ENCODE assay signal across 9 cellular contexts in genomic region chr3:52218953-52219650, GRCh38. TPM values are rescaled to one million over a fixed set of nuclear protein-coding genes. Genes with fewer than 3 reads are reported as not detected.
DNase-seq lines count a peak whose midpoint lies in the region; ATAC-seq and TF ChIP-seq lines count a peak whose summit lies in the region.
"Had no signal": no experiment of that assay in that cellular context is flagged by ENCODE, and none has a peak within 500 bp of the region (broad histone marks: within the 10 kb centered on the region; RNA-seq: fewer than 3 reads in every experiment).

No MANE protein-coding gene starts in this region.

- H3K36me3 Mint-ChIP-seq in T-helper 17 cell (ENCODE audit: low read depth) (peaks cover 7% of the 10 kb centered on the region), WTC11 (peaks cover 17% of the 10 kb centered on the region)

- no peak for TF ChIP-seq CTCF in gastroesophageal sphincter (IDR thresholded peaks at IDR 0.05)
- TF ChIP-seq CTCF in WTC11 (IDR thresholded peaks at IDR 0.05), result no peak

- H3K27me3 Mint-ChIP-seq in T-helper 17 cell (no peaks in the 10 kb centered on the region), WTC11 (ENCODE audit: low read depth) (no peaks in the 10 kb centered on the region)

- H3K4me3 Mint-ChIP-seq in T-helper 17 cell, result peak overlapping the region; percentile 55
- H3K4me3 Mint-ChIP-seq in WTC11, result no peak overlapping the region

- H3K4me1 ChIP-seq in gastroesophageal sphincter (peaks cover 0 to 58% (median 16%) of the 10 kb centered on the region in 3 donors), skeletal muscle tissue (ENCODE audit: control insufficient read depth in 3 of 3, insufficient read depth in 3 of 3, low read length in 3 of 3) (peaks cover 42 to 44% (median 43%) of the 10 kb centered on the region in 3 donors)

- TF ChIP-seq POLR2A in gastroesophageal sphincter (IDR thresholded peaks at IDR 0.05), result no peak

- no peak overlapping the region for H3K9ac ChIP-seq in skeletal muscle tissue (ENCODE audit: low read depth in 1 of 3, low read length in 3 of 3)

- H3K9me3 ChIP-seq in T-helper 17 cell (ENCODE audit: control insufficient read depth, low read length, poor library complexity, severe bottlenecking), result no peaks in the 10 kb centered on the region
- no peaks in the 10 kb centered on the region for H3K9me3 ChIP-seq in gastroesophageal sphincter
- H3K9me3 ChIP-seq in skeletal muscle tissue (ENCODE audit: control insufficient read depth in 3 of 3, low read length in 3 of 3), result no peaks in the 10 kb centered on the region

- WGBS in gastroesophageal sphincter (ENCODE audit: low coverage in 1 of 2), 2 donors, result 29% methylated on average over 2 of the region's 6 CpGs; no CpG with 5 or more reads in 1 of the 2 donors

- H3K4me3 ChIP-seq in gastroesophageal sphincter, result no peak overlapping the region
- H3K4me3 ChIP-seq in skeletal muscle tissue (ENCODE audit: low read length in 3 of 3), result peak overlapping the region in 1 of 3 donors; percentile 13

- H3K36me3 ChIP-seq in gastroesophageal sphincter, result peaks cover 0 to 17% of the 10 kb centered on the region in 2 donors
- peaks cover 15 to 24% (median 17%) of the 10 kb centered on the region in 3 donors for H3K36me3 ChIP-seq in skeletal muscle tissue (ENCODE audit: control insufficient read depth in 3 of 3, insufficient read depth in 3 of 3, low read length in 3 of 3)

- TF ChIP-seq EP300 in gastroesophageal sphincter (IDR thresholded peaks at IDR 0.05), result no peak

- H3K9me3 Mint-ChIP-seq in WTC11, result no peaks in the 10 kb centered on the region

- POLR2A ChIA-PET in WTC11 (lab: Charles Lee), result interaction anchor here (0.6 to 0.8 kb wide), 3 partner anchors 33 to 662 kb away, joined by 3 to 7 read pairs (median 5); no protein-coding TSS in a partner anchor

- H3K27ac Mint-ChIP-seq in T-helper 17 cell, result peak overlapping the region; percentile 95
- H3K27ac Mint-ChIP-seq in WTC11, result no peak overlapping the region

- H3K4me1 Mint-ChIP-seq in T-helper 17 cell (peaks cover 71% of the 10 kb centered on the region), WTC11 (peaks cover 6% of the 10 kb centered on the region; the same call in 1 of the 2 replicates)

- H3K27ac ChIP-seq in gastroesophageal sphincter, result peak overlapping the region in 3 of 4 donors; percentile 55 to 79 (median 63)
- peak overlapping the region; percentile 21 for H3K27ac ChIP-seq in skeletal muscle tissue (ENCODE audit: low read depth, low read length)

- no peak for ATAC-seq in T-helper 17 cell
- no peak for ATAC-seq in gastroesophageal sphincter
- ATAC-seq in HG03135 (IDR thresholded peaks at IDR 0.05; ENCODE audit: unreplicated experiment), result no peak
- no peak for ATAC-seq in WTC11

- DNase-seq in HT1080 (ENCODE audit: low read depth) (peak; percentile 51), T-helper 17 cell (no peak), NCI-H748 treated with DMSO at 0.1 percent for 48 hours (lab: John Stamatoyannopoulos, UW) (no peak), WTC11 (ENCODE audit: low spot score) (no peak)
- DNase-seq: NCI-H524 treated with DMSO at 0.1 percent for 48 hours had no signal

- no peaks in the 10 kb centered on the region for H3K27me3 ChIP-seq in gastroesophageal sphincter
- H3K27me3 ChIP-seq in skeletal muscle tissue (ENCODE audit: control insufficient read depth in 3 of 3, insufficient read depth in 3 of 3, low read length in 3 of 3), result no peaks in the 10 kb centered on the region

- CTCF ChIA-PET in WTC11 (lab: Charles Lee), result interaction anchor here (0.6 to 11.5 kb wide), 15 partner anchors 16 to 1294 kb away, joined by 3 to 222 read pairs (median 9); partner anchors contain the start of gene TWF2

TF ChIP-seq in WTC11, 78 proteins besides CTCF, POLR2A, EP300 and RAD21 (continues in another document):
- TF ChIP-seq NFATC4 (CRISPR knock-in tag; IDR thresholded peaks at IDR 0.05) (no peak), SMAD4 (CRISPR knock-in tag; IDR thresholded peaks at IDR 0.05) (no peak), CBFB (CRISPR knock-in tag; IDR thresholded peaks at IDR 0.05; ENCODE audit: low read depth) (no peak), SOX15 (CRISPR knock-in tag; IDR thresholded peaks at IDR 0.05) (no peak), ATF1 (CRISPR knock-in tag; IDR thresholded peaks at IDR 0.05) (no peak), EMX1 (CRISPR knock-in tag; IDR thresholded peaks at IDR 0.05) (no peak), ARID4B (CRISPR knock-in tag; IDR thresholded peaks at IDR 0.05; ENCODE audit: borderline replicate concordance) (no peak), MAX (CRISPR knock-in tag; IDR thresholded peaks at IDR 0.05) (no peak)

RNA-seq across cellular contexts. Expression of gene TLR9, which starts 6.3 kb away (rescaled TPM):
- total RNA-seq in HT1080 (2014; rRNA removed; shearing (Covaris generic)), result not detected in 2 replicates
- not detected in 2 replicates for polyA plus RNA-seq in HT1080 (2015; cell fraction: cytosol; rRNA removed)
- polyA plus RNA-seq in HT1080 (2015; cell fraction: nucleus; rRNA removed), result not detected in 2 replicates
- under 1 TPM in 1 of 2 donors, not detected in 1; 0.42 TPM for total RNA-seq in T-helper 17 cell
- total RNA-seq in gastroesophageal sphincter, result not detected
- total RNA-seq in skeletal muscle tissue, result not detected
- total RNA-seq in WTC11 (2021), result not detected in 3 replicates
- total RNA-seq: glomerular endothelial cell had no signal

RNA-seq across cellular contexts. Expression of gene TWF2, which starts 19.9 kb away (rescaled TPM):
- total RNA-seq in HT1080 (2014; rRNA removed; shearing (Covaris generic)), result 180 and 202 TPM in 2 replicates
- polyA plus RNA-seq in HT1080 (2015; cell fraction: cytosol; rRNA removed), result 188 and 212 TPM in 2 replicates
- polyA plus RNA-seq in HT1080 (2015; cell fraction: nucleus; rRNA removed), result 166 and 185 TPM in 2 replicates
- total RNA-seq in T-helper 17 cell (10 to 100 TPM; 44.8 to 48.2 TPM), gastroesophageal sphincter (10 to 100 TPM; 46.8 to 79.5 (median 69.2) TPM), skeletal muscle tissue (18.8 TPM), WTC11 (2021) (60.8 to 71.1 TPM (median 66.3 TPM) in 3 replicates)

RNA-seq across cellular contexts. Expression of gene ALAS1, which starts 21.1 kb away (rescaled TPM):
- total RNA-seq in HT1080 (2014; rRNA removed; shearing (Covaris generic)), result 57.6 and 71.5 TPM in 2 replicates
- polyA plus RNA-seq in HT1080 (2015; cell fraction: cytosol; rRNA removed), result 41.4 and 41.5 TPM in 2 replicates
- 60.8 and 66.9 TPM in 2 replicates for polyA plus RNA-seq in HT1080 (2015; cell fraction: nucleus; rRNA removed)
- total RNA-seq in T-helper 17 cell (10 to 100 TPM; 14.4 to 15.6 TPM), gastroesophageal sphincter (10 to 100 TPM; 30.0 to 50.8 (median 35.8) TPM), skeletal muscle tissue (31.3 TPM), WTC11 (2021) (39.1 to 43.0 TPM (median 39.4 TPM) in 3 replicates)

RNA-seq across cellular contexts. Expression of gene PPM1M, which starts 26.5 kb away (rescaled TPM):
- total RNA-seq in HT1080 (2014; rRNA removed; shearing (Covaris generic)), result 1.5 and 1.8 TPM in 2 replicates
- polyA plus RNA-seq in HT1080 (2015; cell fraction: cytosol; rRNA removed), result 6.9 and 7.5 TPM in 2 replicates
- polyA plus RNA-seq in HT1080 (2015; cell fraction: nucleus; rRNA removed), result 17.7 and 23.2 TPM in 2 replicates
- 10 to 100 TPM; 43.9 to 58.0 TPM for total RNA-seq in T-helper 17 cell
- total RNA-seq in gastroesophageal sphincter, result 10 to 100 TPM; 20.3 to 36.6 (median 29.9) TPM
- total RNA-seq in skeletal muscle tissue, result 8.4 TPM
- total RNA-seq in WTC11 (2021), result 5.1 to 7.0 TPM (median 6.0 TPM) in 3 replicates

RNA-seq across cellular contexts. Expression of gene WDR82, which starts 59.3 kb away (rescaled TPM):
- total RNA-seq in HT1080 (2014; rRNA removed; shearing (Covaris generic)), result 67.2 and 72.9 TPM in 2 replicates
- polyA plus RNA-seq in HT1080 (2015; cell fraction: cytosol; rRNA removed), result 70.9 and 76.5 TPM in 2 replicates
- polyA plus RNA-seq in HT1080 (2015; cell fraction: nucleus; rRNA removed), result 52.1 and 55.6 TPM in 2 replicates
- total RNA-seq in T-helper 17 cell (100 to 1,000 TPM; 109 to 114 TPM), gastroesophageal sphincter (10 to 100 TPM; 63.7 to 92.0 (median 86.7) TPM), skeletal muscle tissue (69.9 TPM), WTC11 (2021) (64.6 to 69.7 TPM (median 64.9 TPM) in 3 replicates)
